1 cellular context compared by ENCODE assay signal in genomic region chr17:50102164-50102991, GRCh38.
TF ChIP-seq lines count a peak whose summit lies in the region.

No MANE protein-coding gene starts in this region.

TF ChIP-seq in HepG2, 621 proteins besides CTCF, POLR2A, EP300 and RAD21 (continued from another document and continues in another):
- TF ChIP-seq ZNF441 (CRISPR knock-in tag; IDR thresholded peaks at IDR 0.05; ENCODE audit: borderline replicate concordance) (no peak), MED1 (CRISPR knock-in tag; IDR thresholded peaks at IDR 0.05) (peak; percentile 51; the same call in 1 of the 2 replicates), SRF (IDR thresholded peaks at IDR 0.05; ENCODE audit: low read depth, low read length) (no peak), PAF1 (CRISPR knock-in tag; IDR thresholded peaks at IDR 0.05) (no peak), ZBTB4 (CRISPR knock-in tag; IDR thresholded peaks at IDR 0.05; ENCODE audit: borderline replicate concordance) (peak; percentile 59; the same call in 1 of the 2 replicates), GATAD2A (CRISPR knock-in tag; IDR thresholded peaks at IDR 0.05) (peak; percentile 84), ZNF513 (CRISPR knock-in tag; conservative IDR thresholded peaks at IDR 0.05) (no peak), AKNA (CRISPR knock-in tag; IDR thresholded peaks at IDR 0.05; ENCODE audit: borderline replicate concordance) (no peak), ZNF350 (CRISPR knock-in tag; IDR thresholded peaks at IDR 0.05; ENCODE audit: borderline replicate concordance, low read depth) (peak; percentile 68; the same call in 1 of the 2 replicates), ZNF780A (CRISPR knock-in tag; IDR thresholded peaks at IDR 0.05) (no peak), ZBTB3 (CRISPR knock-in tag; IDR thresholded peaks at IDR 0.05; ENCODE audit: borderline replicate concordance, low read depth) (no peak), TEAD3 (CRISPR knock-in tag; optimal IDR thresholded peaks at IDR 0.05; ENCODE audit: borderline replicate concordance) (peak; percentile 84), ZBTB43 (CRISPR knock-in tag; conservative IDR thresholded peaks at IDR 0.05) (peak; percentile 61; the same call in 1 of the 2 replicates), ZNF543 (CRISPR knock-in tag; IDR thresholded peaks at IDR 0.05) (peak; percentile 71; the same call in 1 of the 2 replicates), ZNF777 (CRISPR knock-in tag; IDR thresholded peaks at IDR 0.05) (no peak), NKX3-1 (CRISPR knock-in tag; IDR thresholded peaks at IDR 0.05) (no peak), ZNF616 (CRISPR knock-in tag; IDR thresholded peaks at IDR 0.05; ENCODE audit: low read depth) (no peak), ZFP90 (CRISPR knock-in tag; IDR thresholded peaks at IDR 0.05; ENCODE audit: borderline replicate concordance) (no peak), ZNF652 (CRISPR knock-in tag; IDR thresholded peaks at IDR 0.05; ENCODE audit: borderline replicate concordance, low read depth) (peak; percentile 62; the same call in 1 of the 2 replicates), PAXIP1 (CRISPR knock-in tag; conservative IDR thresholded peaks at IDR 0.05) (peak; percentile 90), TFAP4 (IDR thresholded peaks at IDR 0.05; ENCODE audit: borderline replicate concordance, low read depth) (peak; percentile 82; the same call in 1 of the 2 replicates), HDAC1 (CRISPR knock-in tag; IDR thresholded peaks at IDR 0.05) (peak; percentile 86), ZNF333 (CRISPR knock-in tag; IDR thresholded peaks at IDR 0.05; ENCODE audit: borderline replicate concordance) (peak; percentile 88; the same call in 1 of the 2 replicates), THAP11 (CRISPR knock-in tag; IDR thresholded peaks at IDR 0.05) (peak; percentile 36), DPF2 (CRISPR knock-in tag; IDR thresholded peaks at IDR 0.05; ENCODE audit: borderline replicate concordance, low read depth) (peak; percentile 72), USF2 (IDR thresholded peaks at IDR 0.05; ENCODE audit: low read depth, low read length) (peak; percentile 87), USF2 (CRISPR knock-in tag; IDR thresholded peaks at IDR 0.05; ENCODE audit: borderline replicate concordance) (peak; percentile 92; the same call in 1 of the 2 replicates)
- TF ChIP-seq, protein P1, sequence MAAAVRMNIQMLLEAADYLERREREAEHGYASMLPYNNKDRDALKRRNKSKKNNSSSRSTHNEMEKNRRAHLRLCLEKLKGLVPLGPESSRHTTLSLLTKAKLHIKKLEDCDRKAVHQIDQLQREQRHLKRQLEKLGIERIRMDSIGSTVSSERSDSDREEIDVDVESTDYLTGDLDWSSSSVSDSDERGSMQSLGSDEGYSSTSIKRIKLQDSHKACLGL (CRISPR knock-in tag; IDR thresholded peaks at IDR 0.05) = 0 out of 2 replicates have a peak, but pooled peaks have one; percentile 59
- TF ChIP-seq, protein P2, sequence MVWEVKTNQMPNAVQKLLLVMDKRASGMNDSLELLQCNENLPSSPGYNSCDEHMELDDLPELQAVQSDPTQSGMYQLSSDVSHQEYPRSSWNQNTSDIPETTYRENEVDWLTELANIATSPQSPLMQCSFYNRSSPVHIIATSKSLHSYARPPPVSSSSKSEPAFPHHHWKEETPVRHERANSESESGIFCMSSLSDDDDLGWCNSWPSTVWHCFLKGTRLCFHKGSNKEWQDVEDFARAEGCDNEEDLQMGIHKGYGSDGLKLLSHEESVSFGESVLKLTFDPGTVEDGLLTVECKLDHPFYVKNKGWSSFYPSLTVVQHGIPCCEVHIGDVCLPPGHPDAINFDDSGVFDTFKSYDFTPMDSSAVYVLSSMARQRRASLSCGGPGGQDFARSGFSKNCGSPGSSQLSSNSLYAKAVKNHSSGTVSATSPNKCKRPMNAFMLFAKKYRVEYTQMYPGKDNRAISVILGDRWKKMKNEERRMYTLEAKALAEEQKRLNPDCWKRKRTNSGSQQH (CRISPR knock-in tag; IDR thresholded peaks at IDR 0.05; ENCODE audit: low read depth) = no peak
- TF ChIP-seq, protein P3, sequence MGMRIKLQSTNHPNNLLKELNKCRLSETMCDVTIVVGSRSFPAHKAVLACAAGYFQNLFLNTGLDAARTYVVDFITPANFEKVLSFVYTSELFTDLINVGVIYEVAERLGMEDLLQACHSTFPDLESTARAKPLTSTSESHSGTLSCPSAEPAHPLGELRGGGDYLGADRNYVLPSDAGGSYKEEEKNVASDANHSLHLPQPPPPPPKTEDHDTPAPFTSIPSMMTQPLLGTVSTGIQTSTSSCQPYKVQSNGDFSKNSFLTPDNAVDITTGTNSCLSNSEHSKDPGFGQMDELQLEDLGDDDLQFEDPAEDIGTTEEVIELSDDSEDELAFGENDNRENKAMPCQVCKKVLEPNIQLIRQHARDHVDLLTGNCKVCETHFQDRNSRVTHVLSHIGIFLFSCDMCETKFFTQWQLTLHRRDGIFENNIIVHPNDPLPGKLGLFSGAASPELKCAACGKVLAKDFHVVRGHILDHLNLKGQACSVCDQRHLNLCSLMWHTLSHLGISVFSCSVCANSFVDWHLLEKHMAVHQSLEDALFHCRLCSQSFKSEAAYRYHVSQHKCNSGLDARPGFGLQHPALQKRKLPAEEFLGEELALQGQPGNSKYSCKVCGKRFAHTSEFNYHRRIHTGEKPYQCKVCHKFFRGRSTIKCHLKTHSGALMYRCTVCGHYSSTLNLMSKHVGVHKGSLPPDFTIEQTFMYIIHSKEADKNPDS (CRISPR knock-in tag; IDR thresholded peaks at IDR 0.05) = 0 out of 2 replicates have a peak, but pooled peaks have one; percentile 21
